Comparison of ENCODE assay signal across 26 cellular contexts in the genomic region with DNA sequence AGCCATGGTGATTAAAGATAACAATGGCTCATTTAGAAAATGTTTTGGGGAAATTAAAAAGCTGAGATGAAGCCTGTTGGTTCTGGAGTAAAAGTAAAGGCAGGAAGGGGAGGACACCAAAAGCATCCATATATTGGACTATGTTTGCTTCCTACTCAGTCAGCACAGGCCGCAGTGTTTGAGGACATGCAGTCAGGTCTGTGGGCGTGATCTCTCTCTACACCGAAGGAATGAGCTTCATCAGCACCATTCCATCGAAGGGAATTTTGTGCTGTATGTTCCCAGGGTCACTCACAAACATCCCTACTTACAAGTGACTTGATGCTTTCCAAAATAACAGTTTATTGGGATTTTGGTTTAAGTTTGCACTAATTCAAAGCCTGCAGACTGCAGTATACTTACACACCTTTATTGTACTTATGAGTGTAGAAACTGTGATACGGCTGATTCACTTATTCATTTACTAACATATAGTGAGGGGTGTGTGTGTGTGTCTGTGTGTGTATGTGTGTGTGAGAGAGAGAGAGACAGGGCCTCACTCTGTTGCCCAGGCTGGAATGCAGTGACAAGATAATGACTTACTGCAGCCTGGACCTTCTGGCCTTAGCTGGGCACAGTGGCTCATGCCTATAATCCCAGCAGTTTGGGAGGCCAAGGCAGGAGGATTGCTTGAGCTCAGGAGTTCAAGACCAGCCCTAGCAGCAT.
"Had no signal": no experiment of that assay in that cellular context is flagged by ENCODE, and none has a peak within 500 bp of the region (broad histone marks: within the 10 kb centered on the region; RNA-seq: fewer than 3 reads in every experiment).

No MANE protein-coding gene starts in this region.

- DNase-seq: activated CD4-positive, alpha-beta memory T cell treated with anti-CD3 and anti-CD28 coated beads, Interleukin-2, amount 10 ng/mL, durations not matched to agents 7 days and 5 days; activated CD4-positive, alpha-beta T cell treated with anti-CD3 and anti-CD28 coated beads for 1 hour; activated CD4-positive, alpha-beta T cell treated with anti-CD3 and anti-CD28 coated beads for 4 hours; activated CD4-positive, alpha-beta T cell treated with anti-CD3 and anti-CD28 coated beads, Interleukin-2, amount 10 ng/mL, durations not matched to agents 7 days and 5 days; activated CD4-positive, alpha-beta T cell treated with anti-CD3 and anti-CD28 coated beads, Interleukin-2, amount 50 U/mL, for 4 hours; activated CD8-positive, alpha-beta memory T cell treated with anti-CD3 and anti-CD28 coated beads, Interleukin-2, amount 50 U/mL, for 48 hours; activated gamma-delta T cell treated with Interleukin-2 at 50 U/mL for 16 hours; activated naive CD4-positive, alpha-beta T cell treated with anti-CD3 and anti-CD28 coated beads, Interleukin-2, amount 50 U/mL, for 16 hours; activated naive CD4-positive, alpha-beta T cell treated with Interleukin-2 at 50 U/mL for 16 hours; activated T-cell treated with anti-CD3 and anti-CD28 coated beads for 4 hours; activated T-cell treated with anti-CD3 and anti-CD28 coated beads, Interleukin-2, amount 50 U/mL, for 24 hours; activated T-cell treated with anti-CD3 and anti-CD28 coated beads, Interleukin-2, amount 50 U/mL, for 72 hours; amniotic stem cell; anterior cingulate cortex; brain microvascular endothelial cell; effector memory CD4-positive, alpha-beta T cell; endodermal cell; foreskin fibroblast; gastrocnemius medialis; glutamatergic neuron; heart left ventricle; T-helper 2 cell had no signal

- H3K36me3 ChIP-seq: brain microvascular endothelial cell, gastrocnemius medialis, heart left ventricle had no signal

- H3K27me3 ChIP-seq: brain microvascular endothelial cell, gastrocnemius medialis, heart left ventricle had no signal

- H3K4me1 ChIP-seq: gastrocnemius medialis, heart left ventricle had no signal

- H3K9me3 ChIP-seq: gastrocnemius medialis had no signal

- H3K27me3 Mint-ChIP-seq: activated CD4-positive, alpha-beta memory T cell treated with anti-CD3 and anti-CD28 coated beads, Interleukin-2, amount 10 ng/mL, durations not matched to agents 7 days and 5 days; activated CD4-positive, alpha-beta T cell treated with anti-CD3 and anti-CD28 coated beads, Interleukin-2, amount 10 ng/mL, durations not matched to agents 7 days and 5 days; activated naive CD8-positive, alpha-beta T cell; activated T-cell treated with anti-CD3 and anti-CD28 coated beads, Interleukin-2, amount 50 U/mL, for 24 hours; central memory CD8-positive, alpha-beta T cell had no signal

- H3K36me3 Mint-ChIP-seq: activated naive CD8-positive, alpha-beta T cell; WTC11 had no signal

- H3K9me3 Mint-ChIP-seq: activated CD4-positive, alpha-beta memory T cell treated with anti-CD3 and anti-CD28 coated beads, Interleukin-2, amount 10 ng/mL, durations not matched to agents 7 days and 5 days; activated CD4-positive, alpha-beta T cell treated with anti-CD3 and anti-CD28 coated beads, Interleukin-2, amount 10 ng/mL, durations not matched to agents 7 days and 5 days; activated T-cell treated with anti-CD3 and anti-CD28 coated beads, Interleukin-2, amount 50 U/mL, for 24 hours; activated T-cell treated with anti-CD3 and anti-CD28 coated beads, Interleukin-2, amount 50 U/mL, for 72 hours; central memory CD8-positive, alpha-beta T cell; WTC11 had no signal

- H3K27ac Mint-ChIP-seq: activated CD4-positive, alpha-beta memory T cell treated with anti-CD3 and anti-CD28 coated beads, Interleukin-2, amount 10 ng/mL, durations not matched to agents 7 days and 5 days; activated CD4-positive, alpha-beta T cell treated with anti-CD3 and anti-CD28 coated beads, Interleukin-2, amount 10 ng/mL, durations not matched to agents 7 days and 5 days; activated naive CD8-positive, alpha-beta T cell; activated T-cell treated with anti-CD3 and anti-CD28 coated beads, Interleukin-2, amount 50 U/mL, for 24 hours; activated T-cell treated with anti-CD3 and anti-CD28 coated beads, Interleukin-2, amount 50 U/mL, for 72 hours; endodermal cell; WTC11 had no signal

- H3K4me3 Mint-ChIP-seq: activated CD4-positive, alpha-beta memory T cell treated with anti-CD3 and anti-CD28 coated beads, Interleukin-2, amount 10 ng/mL, durations not matched to agents 7 days and 5 days; activated CD4-positive, alpha-beta T cell treated with anti-CD3 and anti-CD28 coated beads, Interleukin-2, amount 10 ng/mL, durations not matched to agents 7 days and 5 days; activated naive CD8-positive, alpha-beta T cell; activated T-cell treated with anti-CD3 and anti-CD28 coated beads, Interleukin-2, amount 50 U/mL, for 24 hours; activated T-cell treated with anti-CD3 and anti-CD28 coated beads, Interleukin-2, amount 50 U/mL, for 72 hours; central memory CD8-positive, alpha-beta T cell; endodermal cell; WTC11 had no signal

- H3K4me1 Mint-ChIP-seq: activated CD4-positive, alpha-beta memory T cell treated with anti-CD3 and anti-CD28 coated beads, Interleukin-2, amount 10 ng/mL, durations not matched to agents 7 days and 5 days; activated CD4-positive, alpha-beta T cell treated with anti-CD3 and anti-CD28 coated beads, Interleukin-2, amount 10 ng/mL, durations not matched to agents 7 days and 5 days; central memory CD8-positive, alpha-beta T cell; endodermal cell; WTC11 had no signal

- H3K4me3 ChIP-seq: gastrocnemius medialis, heart left ventricle had no signal

- H3K27ac ChIP-seq: brain microvascular endothelial cell, gastrocnemius medialis, heart left ventricle, VCaP had no signal
